ENCODE assay signal across 12 cellular contexts in genomic region chr9:68762570-68762969, GRCh38.
"Had no signal": no experiment of that assay in that cellular context is flagged by ENCODE, and none has a peak within 500 bp of the region (broad histone marks: within the 10 kb centered on the region; RNA-seq: fewer than 3 reads in every experiment).

No MANE protein-coding gene starts in this region.

- ATAC-seq: activated CD4-positive, CD25-positive, alpha-beta regulatory T cell treated with anti-CD3 and anti-CD28 coated beads, Interleukin-2, amount 50 U/mL, for 24 hours; body of pancreas; left ventricle myocardium superior; psoas muscle; right lobe of liver had no signal

- DNase-seq: activated T-cell treated with anti-CD3 and anti-CD28 coated beads, Interleukin-2, amount 50 U/mL, for 1 hour; amniotic stem cell; body of pancreas; central memory CD4-positive, alpha-beta T cell; cortex of kidney; effector memory CD4-positive, alpha-beta T cell; kidney; left ventricle myocardium superior; mesenchymal stem cell; psoas muscle; right lobe of liver had no signal

- FAIRE-seq: kidney had no signal
